ENCODE assay signal across 11 cellular contexts in the genomic region with DNA sequence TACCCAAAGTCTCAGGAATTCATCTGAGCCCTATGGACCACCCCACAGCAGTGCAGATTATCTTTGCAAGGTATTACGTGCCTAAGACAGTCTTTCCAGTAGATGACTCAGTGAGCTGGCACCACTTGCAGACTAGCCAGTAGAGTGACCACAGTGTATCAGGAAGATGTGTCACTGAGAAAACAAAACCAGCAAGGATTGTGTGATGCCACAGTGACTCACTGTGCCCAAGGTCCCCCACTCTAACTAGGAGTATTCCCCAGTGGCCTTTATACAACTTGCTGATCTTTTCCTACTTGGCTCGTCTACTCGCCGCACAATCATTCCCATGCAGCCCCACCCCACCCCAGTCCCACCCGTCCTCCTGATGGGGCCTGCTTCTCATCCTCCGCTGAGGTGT. TPM values are rescaled to one million over a fixed set of nuclear protein-coding genes. Genes with fewer than 3 reads are reported as not detected.
A peak's percentile ranks its signal among the peaks of the same experiment; 100 is the strongest.
DNase-seq lines count a peak whose midpoint lies in the region; ATAC-seq and TF ChIP-seq lines count a peak whose summit lies in the region.
"Had no signal": no experiment of that assay in that cellular context is flagged by ENCODE, and none has a peak within 500 bp of the region (broad histone marks: within the 10 kb centered on the region; RNA-seq: fewer than 3 reads in every experiment).

No MANE protein-coding gene starts in this region.

- no peak overlapping the region for H2AFZ ChIP-seq in ACC112 (ENCODE audit: low read length, unreplicated experiment)

- no peaks in the 10 kb centered on the region for H3K36me3 ChIP-seq in ACC112 (ENCODE audit: insufficient read depth, low read length)

- H3K27me3 ChIP-seq in ACC112 (ENCODE audit: insufficient read depth, low read length) = no peaks in the 10 kb centered on the region

- peak overlapping the region; percentile 25; the same call in 1 of the 2 replicates for H3K4me3 ChIP-seq in ACC112 (ENCODE audit: low read depth, low read length)

- H3K9me3 Mint-ChIP-seq in activated T-helper 17 cell treated with anti-CD3 and anti-CD28 coated beads, Interleukin-2, amount 50 U/mL, for 72 hours = no peaks in the 10 kb centered on the region
- H3K9me3 Mint-ChIP-seq in progenitor cell of endocrine pancreas (ENCODE audit: low read depth) = peaks cover 6% of the 10 kb centered on the region

- no peak for TF ChIP-seq CTCF in progenitor cell of endocrine pancreas (IDR thresholded peaks at IDR 0.05; ENCODE audit: unreplicated experiment)

- H3K4me3 Mint-ChIP-seq in activated T-helper 17 cell treated with anti-CD3 and anti-CD28 coated beads, Interleukin-2, amount 50 U/mL, for 72 hours = no peak overlapping the region
- H3K4me3 Mint-ChIP-seq in progenitor cell of endocrine pancreas (ENCODE audit: low read depth) = no peak overlapping the region
- H3K4me3 Mint-ChIP-seq: H9, neural crest cell had no signal

- H3K27ac ChIP-seq in ACC112 (ENCODE audit: low read depth, low read length) = peak overlapping the region; percentile 83

- no peaks in the 10 kb centered on the region for H3K36me3 Mint-ChIP-seq in activated T-helper 17 cell treated with anti-CD3 and anti-CD28 coated beads, Interleukin-2, amount 50 U/mL, for 72 hours (ENCODE audit: low read depth)
- H3K36me3 Mint-ChIP-seq in progenitor cell of endocrine pancreas (ENCODE audit: insufficient read depth) = no peaks in the 10 kb centered on the region

- H3K27me3 Mint-ChIP-seq in activated T-helper 17 cell treated with anti-CD3 and anti-CD28 coated beads, Interleukin-2, amount 50 U/mL, for 72 hours = no peaks in the 10 kb centered on the region
- H3K27me3 Mint-ChIP-seq in progenitor cell of endocrine pancreas = no peaks in the 10 kb centered on the region

- H3K4me1 ChIP-seq in ACC112 (ENCODE audit: control insufficient read depth, insufficient read depth, low read length, unreplicated experiment) = peaks cover 39% of the 10 kb centered on the region

- H3K4me1 Mint-ChIP-seq in activated T-helper 17 cell treated with anti-CD3 and anti-CD28 coated beads, Interleukin-2, amount 50 U/mL, for 72 hours = peaks cover 9% of the 10 kb centered on the region
- H3K4me1 Mint-ChIP-seq in progenitor cell of endocrine pancreas (ENCODE audit: low read depth) = no peaks in the 10 kb centered on the region
- H3K4me1 Mint-ChIP-seq: H9, neural crest cell had no signal

- ATAC-seq in activated T-helper 17 cell treated with anti-CD3 and anti-CD28 coated beads, Interleukin-2, amount 50 U/mL, for 72 hours (replicated peaks) = peak; percentile 100
- ATAC-seq in GM19463 (IDR thresholded peaks at IDR 0.05; ENCODE audit: unreplicated experiment) (no peak), HG02571 (IDR thresholded peaks at IDR 0.05; ENCODE audit: unreplicated experiment) (no peak)

- H3K79me2 ChIP-seq in ACC112 (ENCODE audit: control insufficient read depth, insufficient read depth, low read length, unreplicated experiment) = no peaks in the 10 kb centered on the region

- H3K27ac Mint-ChIP-seq in activated T-helper 17 cell treated with anti-CD3 and anti-CD28 coated beads, Interleukin-2, amount 50 U/mL, for 72 hours = no peak overlapping the region
- no peak overlapping the region for H3K27ac Mint-ChIP-seq in progenitor cell of endocrine pancreas

- DNase-seq in H4 (ENCODE audit: low spot score) = peak; percentile 98
- DNase-seq in islet precursor cell = peak; percentile 87
- DNase-seq in progenitor cell of endocrine pancreas (ENCODE audit: low spot score, unreplicated experiment) = no peak
- no peak for DNase-seq in activated CD4-positive, alpha-beta T cell treated with anti-CD3 and anti-CD28 coated beads, Interleukin-2, amount 50 U/mL, for 1 hour
- DNase-seq: H9, NCI-H1694 treated with DMSO at 0.1 percent for 48 hours had no signal

RNA-seq across cellular contexts. Expression of a gene that starts 26.8 kb away (rescaled TPM):
- total RNA-seq in H4 (2014; rRNA removed; shearing (Covaris generic)) = 10.1 and 12.7 TPM in 2 replicates
- 10 to 100 TPM; 58.2 to 86.0 TPM for total RNA-seq in activated T-helper 17 cell treated with anti-CD3 and anti-CD28 coated beads, Interleukin-2, amount 50 U/mL, for 72 hours
- 14.7 and 16.4 TPM in 2 replicates for total RNA-seq in progenitor cell of endocrine pancreas

RNA-seq across cellular contexts. Expression of a gene that starts 46.4 kb away (rescaled TPM):
- total RNA-seq in H4 (2014; rRNA removed; shearing (Covaris generic)) = not detected in 2 replicates
- not detected for total RNA-seq in activated T-helper 17 cell treated with anti-CD3 and anti-CD28 coated beads, Interleukin-2, amount 50 U/mL, for 72 hours
- 0.27 and 0.57 TPM in 2 replicates for total RNA-seq in progenitor cell of endocrine pancreas
- total RNA-seq: H9, neural crest cell had no signal

Comparison
In these comparisons a context has a peak if more than half of its experiments do, and no peak if none do; other contexts are left out.
1. DNase-seq: peak in H4 (single experiment) and islet precursor cell (single experiment); none in progenitor cell of endocrine pancreas (single experiment) and activated CD4-positive, alpha-beta T cell treated with anti-CD3 and anti-CD28 coated beads, Interleukin-2, amount 50 U/mL, for 1 hour (single experiment).